ENCODE assay signal across 17 cellular contexts in the genomic region with DNA sequence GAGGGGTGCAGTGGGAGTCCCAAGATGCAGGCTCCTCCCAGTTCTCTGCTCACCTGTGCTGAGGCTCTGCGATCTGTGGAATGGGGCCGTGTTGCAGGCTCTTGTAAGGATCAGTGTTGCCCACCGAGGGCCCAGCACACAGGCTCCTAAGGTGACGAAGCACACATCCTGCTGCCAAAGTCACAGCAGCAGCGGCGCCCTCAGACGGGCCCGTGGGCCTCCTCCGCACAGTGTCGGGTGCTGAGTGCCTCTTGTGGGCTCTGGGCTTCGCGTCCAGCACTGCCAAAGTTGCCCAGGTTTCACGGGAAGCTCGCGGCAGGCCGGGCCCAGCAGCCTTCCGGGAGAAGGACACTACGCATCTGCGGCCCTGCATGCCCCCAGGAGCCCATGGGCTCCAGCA.
"Had no signal": no experiment of that assay in that cellular context is flagged by ENCODE, and none has a peak within 500 bp of the region (broad histone marks: within the 10 kb centered on the region; RNA-seq: fewer than 3 reads in every experiment).

No MANE protein-coding gene starts in this region.

- H3K4me3 Mint-ChIP-seq: activated B cell treated with CpG ODN at 0.5 μM for 24 hours; activated CD4-positive, alpha-beta T cell treated with anti-CD3 and anti-CD28 coated beads, Interleukin-2, amount 10 ng/mL, durations not matched to agents 7 days and 5 days; endodermal cell; naive thymus-derived CD8-positive, alpha-beta T cell had no signal

- H3K4me3 ChIP-seq: hepatocyte, SK-N-MC, stomach, tibial artery, vagina had no signal

- H3K4me1 ChIP-seq: vagina had no signal

- H3K4me2 ChIP-seq: hepatocyte had no signal

- H3K9me3 Mint-ChIP-seq: activated B cell treated with CpG ODN at 0.5 μM for 24 hours; activated CD4-positive, alpha-beta T cell treated with anti-CD3 and anti-CD28 coated beads, Interleukin-2, amount 10 ng/mL, durations not matched to agents 7 days and 5 days; endodermal cell; naive thymus-derived CD8-positive, alpha-beta T cell had no signal

- H3K27ac Mint-ChIP-seq: activated B cell treated with CpG ODN at 0.5 μM for 24 hours; activated CD4-positive, alpha-beta T cell treated with anti-CD3 and anti-CD28 coated beads, Interleukin-2, amount 10 ng/mL, durations not matched to agents 7 days and 5 days; endodermal cell had no signal

- H3K36me3 Mint-ChIP-seq: naive thymus-derived CD8-positive, alpha-beta T cell had no signal

- ATAC-seq: naive thymus-derived CD8-positive, alpha-beta T cell had no signal

- H3K36me3 ChIP-seq: stomach, tibial artery, vagina had no signal

- H3K27me3 Mint-ChIP-seq: activated B cell treated with CpG ODN at 0.5 μM for 24 hours; activated CD4-positive, alpha-beta T cell treated with anti-CD3 and anti-CD28 coated beads, Interleukin-2, amount 10 ng/mL, durations not matched to agents 7 days and 5 days; naive thymus-derived CD8-positive, alpha-beta T cell had no signal

- H3K79me2 ChIP-seq: hepatocyte had no signal

- H3K27ac ChIP-seq: hepatocyte, SK-N-MC, stomach, tibial artery, vagina had no signal

- H2AFZ ChIP-seq: hepatocyte had no signal

- H3K27me3 ChIP-seq: hepatocyte, vagina had no signal

- H3K9me3 ChIP-seq: stomach, tibial artery, vagina had no signal

- DNase-seq: activated B cell treated with CpG ODN at 0.5 μM for 24 hours; activated CD4-positive, alpha-beta T cell treated with anti-CD3 and anti-CD28 coated beads, Interleukin-2, amount 10 ng/mL, durations not matched to agents 7 days and 5 days; activated CD8-positive, alpha-beta memory T cell treated with anti-CD3 and anti-CD28 coated beads for 24 hours; activated naive CD4-positive, alpha-beta T cell; caudate nucleus; erythroblast; kidney glomerular epithelial cell; naive thymus-derived CD8-positive, alpha-beta T cell; stimulated activated CD4-positive, alpha-beta T cell treated with anti-CD3 and anti-CD28 coated beads, Interleukin-4, amount 100 ng/mL, for 1 hour; stimulated activated CD8-positive, alpha-beta memory T cell treated with anti-CD3 and anti-CD28 coated beads, Interleukin-4, amount 100 ng/mL, for 48 hours; stomach; T-helper 1 cell had no signal
